8 cellular contexts compared by ENCODE assay signal in the genomic region with DNA sequence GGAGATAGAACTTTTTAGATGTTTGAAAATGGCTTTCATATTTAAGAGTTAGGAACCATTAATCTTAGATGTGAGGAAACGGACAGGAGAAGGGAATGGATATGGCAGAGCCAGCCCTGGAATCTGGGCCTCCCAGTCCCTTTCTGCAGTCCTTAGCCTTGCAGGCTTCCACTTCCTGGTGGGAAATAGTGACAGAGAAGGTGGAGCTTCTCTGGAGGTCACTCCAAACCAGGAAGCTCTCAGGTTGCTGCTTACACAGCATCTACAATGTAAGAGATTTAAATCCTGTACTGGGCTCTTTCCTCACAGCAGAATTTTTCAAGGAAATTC. TPM values are rescaled to one million over a fixed set of nuclear protein-coding genes. Genes with fewer than 3 reads are reported as not detected.
DNase-seq lines count a peak whose midpoint lies in the region; ATAC-seq lines count a peak whose summit lies in the region.

No MANE protein-coding gene starts in this region.

- H2BK5ac ChIP-seq in mesendoderm (ENCODE audit: low read length), result no peak overlapping the region

- H3K4me1 ChIP-seq in CD4-positive, alpha-beta memory T cell (ENCODE audit: insufficient read depth, low read length), result peaks cover 38% of the 10 kb centered on the region
- H3K4me1 ChIP-seq in mesendoderm (ENCODE audit: control insufficient read depth, low read depth, low read length), result peaks cover 3% of the 10 kb centered on the region

- H3K4me1 Mint-ChIP-seq in CD4-positive, alpha-beta memory T cell, result peaks cover 27 to 55% (median 45%) of the 10 kb centered on the region in 4 donors
- H3K4me1 Mint-ChIP-seq in activated T-helper 2 cell treated with anti-CD3 and anti-CD28 coated beads, Interferon-gamma antibody, Interleukin-2, Interleukin-4, amounts not matched to agents 10 μg/mL and 5 μg/mL and 100 μg/mL, durations not matched to agents 14 hours and 24 hours and 36 hours (ENCODE audit: low read depth), result peaks cover 36% of the 10 kb centered on the region

- peak; percentile 7 for ATAC-seq in HG02588 (IDR thresholded peaks at IDR 0.05; ENCODE audit: unreplicated experiment)
- no peak for ATAC-seq in HG03139 (IDR thresholded peaks at IDR 0.05; ENCODE audit: unreplicated experiment)

- H2BK15ac ChIP-seq in mesendoderm (replicated peaks; ENCODE audit: low read depth), result no peak overlapping the region

- peak overlapping the region; percentile 99 for H3K9ac ChIP-seq in mesendoderm (ENCODE audit: low read length)

- CTCF ChIA-PET in CD4-positive, alpha-beta memory T cell (lab: Charles Lee; ENCODE audit: partially characterized antibody), result interaction anchor here (0.7 to 5.6 kb wide), 18 partner anchors 12 to 424 kb away, joined by 3 to 111 read pairs (median 4); no protein-coding TSS in a partner anchor

- peak overlapping the region; percentile 91 to 100 (median 100) for H3K4me3 Mint-ChIP-seq in CD4-positive, alpha-beta memory T cell
- peak overlapping the region; percentile 99 for H3K4me3 Mint-ChIP-seq in activated T-helper 2 cell treated with anti-CD3 and anti-CD28 coated beads, Interferon-gamma antibody, Interleukin-2, Interleukin-4, amounts not matched to agents 10 μg/mL and 5 μg/mL and 100 μg/mL, durations not matched to agents 14 hours and 24 hours and 36 hours (ENCODE audit: low read depth)

- H3K27ac ChIP-seq in CD4-positive, alpha-beta memory T cell (ENCODE audit: low read depth, low read length), result peak overlapping the region; percentile 88
- H3K27ac ChIP-seq in mesendoderm (ENCODE audit: low read depth, low read length), result peak overlapping the region; percentile 99

- H3K56ac ChIP-seq in mesendoderm (ENCODE audit: low read length), result peak overlapping the region; percentile 81

- WGBS in mesendoderm (ENCODE audit: extremely low coverage, insufficient coverage, low lambda C conversion rate), result no CpG with 5 or more reads among the region's 1 CpG

- no peaks in the 10 kb centered on the region for H3K27me3 Mint-ChIP-seq in CD4-positive, alpha-beta memory T cell
- no peaks in the 10 kb centered on the region for H3K27me3 Mint-ChIP-seq in activated T-helper 2 cell treated with anti-CD3 and anti-CD28 coated beads, Interferon-gamma antibody, Interleukin-2, Interleukin-4, amounts not matched to agents 10 μg/mL and 5 μg/mL and 100 μg/mL, durations not matched to agents 14 hours and 24 hours and 36 hours (ENCODE audit: low read depth)

- DNase-seq in CD4-positive, alpha-beta memory T cell, result no peak
- no peak for DNase-seq in activated T-helper 2 cell treated with anti-CD3 and anti-CD28 coated beads, Interferon-gamma antibody, Interleukin-2, Interleukin-4, amounts not matched to agents 10 μg/mL and 5 μg/mL and 100 μg/mL, durations not matched to agents 14 hours and 24 hours and 36 hours (ENCODE audit: low spot score)
- DNase-seq in mesendoderm (no peak), NCI-H1092 (lab: John Stamatoyannopoulos, UW) (no peak), UCSD-AML1 (lab: John Stamatoyannopoulos, UW; ENCODE audit: unreplicated experiment) (no peak), amniotic stem cell (lab: John Stamatoyannopoulos, UW) (no peak)

- peak overlapping the region; percentile 97 to 100 (median 99) for H3K27ac Mint-ChIP-seq in CD4-positive, alpha-beta memory T cell
- H3K27ac Mint-ChIP-seq in activated T-helper 2 cell treated with anti-CD3 and anti-CD28 coated beads, Interferon-gamma antibody, Interleukin-2, Interleukin-4, amounts not matched to agents 10 μg/mL and 5 μg/mL and 100 μg/mL, durations not matched to agents 14 hours and 24 hours and 36 hours, result peak overlapping the region; percentile 97

- no peaks in the 10 kb centered on the region for H3K9me3 ChIP-seq in CD4-positive, alpha-beta memory T cell (ENCODE audit: control insufficient read depth in 1 of 2, low read length in 2 of 2)

- no peaks in the 10 kb centered on the region for H3K27me3 ChIP-seq in CD4-positive, alpha-beta memory T cell (ENCODE audit: insufficient read depth, low read length)
- H3K27me3 ChIP-seq in mesendoderm (ENCODE audit: insufficient read depth, low read length, poor library complexity), result no peaks in the 10 kb centered on the region

- H3K4ac ChIP-seq in mesendoderm (ENCODE audit: low read depth, low read length), result no peak overlapping the region

- peak overlapping the region; percentile 81 for H3K18ac ChIP-seq in mesendoderm (ENCODE audit: low read length)

- no peaks in the 10 kb centered on the region for H3K9me3 Mint-ChIP-seq in CD4-positive, alpha-beta memory T cell
- H3K9me3 Mint-ChIP-seq in activated T-helper 2 cell treated with anti-CD3 and anti-CD28 coated beads, Interferon-gamma antibody, Interleukin-2, Interleukin-4, amounts not matched to agents 10 μg/mL and 5 μg/mL and 100 μg/mL, durations not matched to agents 14 hours and 24 hours and 36 hours, result no peaks in the 10 kb centered on the region

- H3K79me2 ChIP-seq in mesendoderm (ENCODE audit: control insufficient read depth, insufficient read depth, low read length), result peaks cover 6% of the 10 kb centered on the region

- POLR2A ChIA-PET in CD4-positive, alpha-beta memory T cell (lab: Charles Lee; ENCODE audit: partially characterized antibody), result interaction anchor here (0.7 to 4.9 kb wide), 14 partner anchors 13 to 425 kb away, joined by 3 to 207 read pairs (median 4); partner anchors contain the start of genes S100A10 and THEM4

- no peak overlapping the region for H2AK5ac ChIP-seq in mesendoderm (ENCODE audit: low read length)

- no peak overlapping the region for H2BK120ac ChIP-seq in mesendoderm (ENCODE audit: low read depth, low read length)

- peaks cover 31% of the 10 kb centered on the region for H3K36me3 ChIP-seq in CD4-positive, alpha-beta memory T cell (ENCODE audit: insufficient read depth, low read length)
- H3K36me3 ChIP-seq in mesendoderm (ENCODE audit: control insufficient read depth, insufficient read depth, low read length), result peaks cover 12% of the 10 kb centered on the region

- H3K36me3 Mint-ChIP-seq in CD4-positive, alpha-beta memory T cell, result peaks cover 34 to 58% of the 10 kb centered on the region in 2 donors
- peaks cover 63% of the 10 kb centered on the region for H3K36me3 Mint-ChIP-seq in activated T-helper 2 cell treated with anti-CD3 and anti-CD28 coated beads, Interferon-gamma antibody, Interleukin-2, Interleukin-4, amounts not matched to agents 10 μg/mL and 5 μg/mL and 100 μg/mL, durations not matched to agents 14 hours and 24 hours and 36 hours (ENCODE audit: low read depth)

- peak overlapping the region; percentile 73 to 77 for H3K4me3 ChIP-seq in CD4-positive, alpha-beta memory T cell (ENCODE audit: low read length in 2 of 2)
- H3K4me3 ChIP-seq in mesendoderm (ENCODE audit: low read length), result peak overlapping the region; percentile 10

- peak overlapping the region; percentile 44 for H4K5ac ChIP-seq in mesendoderm (ENCODE audit: low read length)

- no peak overlapping the region for H3K23ac ChIP-seq in mesendoderm (ENCODE audit: low read length)

- H3K79me1 ChIP-seq in mesendoderm (ENCODE audit: low read length), result peaks cover 6% of the 10 kb centered on the region

- intact Hi-C loops in CD4-positive, alpha-beta memory T cell (cut with micrococcal nuclease), result loop anchor here (2.0 kb wide), 1 partner anchor 41 kb away; the partner anchor contains the start of gene S100A10
- intact Hi-C loops in activated T-helper 2 cell treated with anti-CD3 and anti-CD28 coated beads, Interferon-gamma antibody, Interleukin-2, Interleukin-4, amounts not matched to agents 10 μg/mL and 5 μg/mL and 100 μg/mL, durations not matched to agents 14 hours and 24 hours and 36 hours (cut with micrococcal nuclease), result loop anchor here (2.0 to 10.0 kb wide), 3 partner anchors 39 to 579 kb away; partner anchors contain the start of gene POGZ

- H3K4me2 ChIP-seq in mesendoderm (ENCODE audit: low read length), result peak overlapping the region; percentile 36

- H4K8ac ChIP-seq in mesendoderm (ENCODE audit: low read depth, low read length), result no peak overlapping the region

RNA-seq across cellular contexts. Expression of gene S100A11, which starts 2.5 kb away (rescaled TPM):
- total RNA-seq in CD4-positive, alpha-beta memory T cell, result 100 to 1,000 TPM; 239 to 247 TPM
- polyA plus RNA-seq in CD4-positive, alpha-beta memory T cell, result 1,000 to 10,000 TPM in 1 of 2 donors, 100 to 1,000 TPM in 1; 610 to 1,204 TPM
- 277 and 295 TPM in 2 replicates for total RNA-seq in activated T-helper 2 cell treated with anti-CD3 and anti-CD28 coated beads, Interferon-gamma antibody, Interleukin-2, Interleukin-4, amounts not matched to agents 10 μg/mL and 5 μg/mL and 100 μg/mL, durations not matched to agents 14 hours and 24 hours and 36 hours
- polyA plus RNA-seq in mesendoderm (2013, experiment 1 of 2), result 847 TPM
- 867 TPM for polyA plus RNA-seq in mesendoderm (2013, experiment 2 of 2)

RNA-seq across cellular contexts. Expression of gene S100A10, which starts 40.6 kb away (rescaled TPM):
- total RNA-seq in CD4-positive, alpha-beta memory T cell, result 100 to 1,000 TPM; 218 to 231 TPM
- 1,000 to 10,000 TPM in 1 of 2 donors, 100 to 1,000 TPM in 1; 855 to 1,427 TPM for polyA plus RNA-seq in CD4-positive, alpha-beta memory T cell
- 145 and 160 TPM in 2 replicates for total RNA-seq in activated T-helper 2 cell treated with anti-CD3 and anti-CD28 coated beads, Interferon-gamma antibody, Interleukin-2, Interleukin-4, amounts not matched to agents 10 μg/mL and 5 μg/mL and 100 μg/mL, durations not matched to agents 14 hours and 24 hours and 36 hours
- 181 TPM for polyA plus RNA-seq in mesendoderm (2013, experiment 1 of 2)
- 187 TPM for polyA plus RNA-seq in mesendoderm (2013, experiment 2 of 2)

RNA-seq across cellular contexts. Expression of gene TCHHL1, which starts 54.6 kb away (rescaled TPM):
- total RNA-seq in CD4-positive, alpha-beta memory T cell, result not detected
- polyA plus RNA-seq in CD4-positive, alpha-beta memory T cell, result not detected
- not detected in 2 replicates for total RNA-seq in activated T-helper 2 cell treated with anti-CD3 and anti-CD28 coated beads, Interferon-gamma antibody, Interleukin-2, Interleukin-4, amounts not matched to agents 10 μg/mL and 5 μg/mL and 100 μg/mL, durations not matched to agents 14 hours and 24 hours and 36 hours
- polyA plus RNA-seq in mesendoderm (2013, experiment 1 of 2), result not detected
- not detected for polyA plus RNA-seq in mesendoderm (2013, experiment 2 of 2)
